Comparison of ENCODE assay signal across 2 cellular contexts in the genomic region with DNA sequence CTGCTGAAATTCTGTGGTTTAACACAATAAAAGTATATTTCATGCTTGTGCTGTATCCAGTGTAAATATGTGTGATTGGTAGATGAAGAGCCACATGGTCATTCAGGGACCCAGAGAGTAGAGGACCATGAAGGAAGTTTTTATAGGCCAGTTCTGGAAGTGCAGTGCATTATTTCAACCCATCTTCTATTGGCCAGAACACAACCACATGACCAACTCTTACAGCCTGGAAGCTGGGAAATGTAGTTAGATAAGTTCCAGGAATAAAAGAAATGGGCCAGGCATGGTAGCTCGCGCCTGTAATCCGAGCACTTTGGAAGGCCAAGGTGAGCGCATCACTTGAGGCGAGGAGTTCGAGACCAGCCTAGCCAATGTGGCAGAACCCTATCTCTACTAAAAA.
TF ChIP-seq lines count a peak whose summit lies in the region.

No MANE protein-coding gene starts in this region.

TF ChIP-seq in SK-N-SH treated with all-trans-retinoic acid at 6 μM for 48 hours, 23 proteins besides CTCF, POLR2A, EP300 and RAD21 (continued from another document):
- no peak for TF ChIP-seq TSHZ2 (CRISPR knock-in tag; IDR thresholded peaks at IDR 0.05)
- TF ChIP-seq CSRNP3 (CRISPR knock-in tag; IDR thresholded peaks at IDR 0.05) = no peak
- no peak for TF ChIP-seq TCF4 (CRISPR knock-in tag; IDR thresholded peaks at IDR 0.05; ENCODE audit: borderline replicate concordance)
- no peak for TF ChIP-seq SNAI2 (CRISPR knock-in tag; IDR thresholded peaks at IDR 0.05)
- TF ChIP-seq ZNF565 (CRISPR knock-in tag; conservative IDR thresholded peaks at IDR 0.05; ENCODE audit: low read depth) = no peak
- TF ChIP-seq, protein P1, sequence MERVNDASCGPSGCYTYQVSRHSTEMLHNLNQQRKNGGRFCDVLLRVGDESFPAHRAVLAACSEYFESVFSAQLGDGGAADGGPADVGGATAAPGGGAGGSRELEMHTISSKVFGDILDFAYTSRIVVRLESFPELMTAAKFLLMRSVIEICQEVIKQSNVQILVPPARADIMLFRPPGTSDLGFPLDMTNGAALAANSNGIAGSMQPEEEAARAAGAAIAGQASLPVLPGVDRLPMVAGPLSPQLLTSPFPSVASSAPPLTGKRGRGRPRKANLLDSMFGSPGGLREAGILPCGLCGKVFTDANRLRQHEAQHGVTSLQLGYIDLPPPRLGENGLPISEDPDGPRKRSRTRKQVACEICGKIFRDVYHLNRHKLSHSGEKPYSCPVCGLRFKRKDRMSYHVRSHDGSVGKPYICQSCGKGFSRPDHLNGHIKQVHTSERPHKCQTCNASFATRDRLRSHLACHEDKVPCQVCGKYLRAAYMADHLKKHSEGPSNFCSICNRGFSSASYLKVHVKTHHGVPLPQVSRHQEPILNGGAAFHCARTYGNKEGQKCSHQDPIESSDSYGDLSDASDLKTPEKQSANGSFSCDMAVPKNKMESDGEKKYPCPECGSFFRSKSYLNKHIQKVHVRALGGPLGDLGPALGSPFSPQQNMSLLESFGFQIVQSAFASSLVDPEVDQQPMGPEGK (CRISPR knock-in tag; IDR thresholded peaks at IDR 0.05; ENCODE audit: borderline replicate concordance) = no peak
- TF ChIP-seq ZFP3 (CRISPR knock-in tag; IDR thresholded peaks at IDR 0.05) = no peak
- TF ChIP-seq ZFP30 (CRISPR knock-in tag; IDR thresholded peaks at IDR 0.05) = no peak
- TF ChIP-seq OSR1 (CRISPR knock-in tag; IDR thresholded peaks at IDR 0.05) = no peak

TF ChIP-seq in SK-N-SH, 30 proteins besides CTCF, POLR2A, EP300 and RAD21 (continued from another document):
- TF ChIP-seq REST (IDR thresholded peaks at IDR 0.05; ENCODE audit: low read depth, low read length) = no peak
- no peak for TF ChIP-seq TAF1 (IDR thresholded peaks at IDR 0.05; ENCODE audit: borderline replicate concordance, low read depth, low read length)
- no peak for TF ChIP-seq GATA2 (CRISPR knock-in tag; IDR thresholded peaks at IDR 0.05)
